17 cellular contexts compared by ENCODE assay signal in the genomic region with DNA sequence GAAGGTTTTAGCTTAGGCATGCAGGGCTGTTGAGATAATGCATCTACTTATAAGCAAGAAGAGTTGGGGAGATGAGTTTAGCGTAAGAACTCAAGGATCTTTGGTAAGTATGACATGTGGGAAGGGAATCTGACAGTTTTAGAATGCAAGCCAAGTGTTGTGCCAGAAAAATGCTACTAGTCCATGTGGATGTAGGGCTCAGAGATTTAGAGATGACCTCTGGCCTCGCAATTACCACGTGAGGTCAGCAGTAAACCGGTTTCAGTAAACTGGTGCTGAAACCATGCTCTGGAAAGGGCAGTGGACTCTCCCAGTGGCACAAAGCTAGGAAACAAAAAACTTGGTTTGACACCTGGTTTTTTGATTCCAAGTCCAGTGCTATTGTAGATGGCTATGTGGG. TPM values are rescaled to one million over a fixed set of nuclear protein-coding genes. Genes with fewer than 3 reads are reported as not detected.
A peak's percentile ranks its signal among the peaks of the same experiment; 100 is the strongest.
DNase-seq lines count a peak whose midpoint lies in the region; ATAC-seq and TF ChIP-seq lines count a peak whose summit lies in the region.
"Had no signal": no experiment of that assay in that cellular context is flagged by ENCODE, and none has a peak within 500 bp of the region (broad histone marks: within the 10 kb centered on the region; RNA-seq: fewer than 3 reads in every experiment).

No MANE protein-coding gene starts in this region.

- TF ChIP-seq CTCF in GM10266 (IDR thresholded peaks at IDR 0.05; ENCODE audit: control insufficient read depth, insufficient read depth, low read depth, missing control alignments), result no peak

- ATAC-seq in left lobe of liver, result peak; percentile 91

- DNase-seq in EL (peak; percentile 16), amniotic epithelial cell (ENCODE audit: low read depth) (peak; percentile 53), left lobe of liver (ENCODE audit: low spot score) (peak; percentile 60), GM10266 (ENCODE audit: extremely low spot score) (no peak), SKM-1 treated with dmso at 0.1 percent for 144 hours (lab: John Stamatoyannopoulos, UW; ENCODE audit: unreplicated experiment) (no peak), cerebellum (ENCODE audit: low spot score) (no peak)
- DNase-seq in activated CD4-positive, CD25-positive, alpha-beta regulatory T cell treated with anti-CD3 and anti-CD28 coated beads, Interleukin-2, amount 50 U/mL, for 72 hours, result no peak
- DNase-seq: C1 segment of cervical spinal cord; CD4-positive, alpha-beta memory T cell; COR-L47; DMS153; DMS79 treated with DMSO at 0.1 percent for 48 hours; GF-D8; HCEC 1CT; IMR-90 had no signal

RNA-seq across cellular contexts. Expression of a gene that starts 18.9 kb away (rescaled TPM):
- total RNA-seq in left lobe of liver, result 34.3 TPM
- total RNA-seq in cerebellum, result 14.3 TPM

RNA-seq across cellular contexts. Expression of a gene that starts 36.5 kb away (rescaled TPM):
- total RNA-seq in left lobe of liver (3.8 TPM), cerebellum (22.2 TPM)

RNA-seq across cellular contexts. Expression of a gene that starts 53.7 kb away (rescaled TPM):
- total RNA-seq in left lobe of liver, result not detected
- not detected for total RNA-seq in cerebellum
- total RNA-seq: B cell; CD4-positive, alpha-beta memory T cell; H4; IMR-90 had no signal

Comparison
In these comparisons a context has a peak if more than half of its experiments do, and no peak if none do; other contexts are left out.
1. DNase-seq: peak in EL (single experiment), amniotic epithelial cell (single experiment) and left lobe of liver (single experiment); none in GM10266 (single experiment), SKM-1 treated with dmso at 0.1 percent for 144 hours (single experiment), cerebellum (single experiment) and activated CD4-positive, CD25-positive, alpha-beta regulatory T cell treated with anti-CD3 and anti-CD28 coated beads, Interleukin-2, amount 50 U/mL, for 72 hours (single experiment).